8 cellular contexts compared by ENCODE assay signal in genomic region chr6:27809939-27810767, GRCh38.
DNase-seq lines count a peak whose midpoint lies in the region; ATAC-seq, FAIRE-seq and TF ChIP-seq lines count a peak whose summit lies in the region.

No MANE protein-coding gene starts in this region.

- CTCF ChIA-PET in HEK293 (lab: Yijun Ruan, JAX): interaction anchor here (0.6 to 5.0 kb wide), 6 partner anchors 13 to 87 kb away, joined by 3 to 31 read pairs (median 4); a partner anchor contains a TSS
- CTCF ChIA-PET in SK-N-SH (lab: Yijun Ruan, JAX): interaction anchor here (2.0 to 5.2 kb wide), 3 partner anchors 10 to 85 kb away, joined by 6 to 36 read pairs (median 33); a partner anchor contains a TSS

- no peak for FAIRE-seq in pancreas (lab: Jason Lieb, UNC)

- 1% methylated on average over 14 of the region's 51 CpGs for WGBS in SK-N-SH (ENCODE audit: low lambda C conversion rate)
- 8% methylated on average over 51 of the region's 51 CpGs for WGBS in pancreas, 2 donors

- no peaks in the 10 kb centered on the region for H3K9me2 ChIP-seq in SK-N-SH

- H3K9ac ChIP-seq in SK-N-SH: peak overlapping the region; percentile 68

- intact Hi-C loops in pancreas (cut with DNase I): no loop called here

- H3K4me3 ChIP-seq in HEK293 (ENCODE audit: low read depth, low read length): peak overlapping the region; percentile 87
- peak overlapping the region; percentile 69 to 83 for H3K4me3 ChIP-seq in SK-N-SH (ENCODE audit: low read depth in 2 of 2, low read length in 1 of 2)
- H3K4me3 ChIP-seq in cardiac muscle cell: peak overlapping the region; percentile 82
- H3K4me3 ChIP-seq in pancreas: peak overlapping the region; percentile 6 to 39 (median 8)

- H3F3A ChIP-seq in SK-N-SH (replicated peaks; ENCODE audit: insufficient read depth): peaks cover 73% of the 10 kb centered on the region

- no peaks in the 10 kb centered on the region for H3K27me3 ChIP-seq in SK-N-SH (ENCODE audit: insufficient read depth)
- no peaks in the 10 kb centered on the region for H3K27me3 ChIP-seq in cardiac muscle cell
- H3K27me3 ChIP-seq in pancreas: peaks cover 0 to 60% (median 12%) of the 10 kb centered on the region in 4 donors

- H3K4me1 ChIP-seq in HEK293 (ENCODE audit: control insufficient read depth, insufficient read depth, low read length): peaks cover 5% of the 10 kb centered on the region; the same call in 1 of the 2 replicates
- peaks cover 3 to 12% of the 10 kb centered on the region in 2 experiments; a peak in 3 of 4 replicates for H3K4me1 ChIP-seq in SK-N-SH (ENCODE audit: control insufficient read depth in 1 of 2, insufficient read depth in 2 of 2, low read depth in 1 of 2, low read length in 1 of 2)
- H3K4me1 ChIP-seq in cardiac muscle cell (ENCODE audit: low read depth): peaks cover 7% of the 10 kb centered on the region
- peaks cover 0 to 5% (median 0%) of the 10 kb centered on the region in 3 donors for H3K4me1 ChIP-seq in pancreas

- TF ChIP-seq EP300 in SK-N-SH (IDR thresholded peaks at IDR 0.05; ENCODE audit: borderline replicate concordance in 1 of 2, low read depth in 1 of 2, low read length in 1 of 2): peak in 1 of 2 experiments; percentile 61; a peak in 1 of 4 replicates

- TF ChIP-seq CTCF in HEK293 (tag by site-specific recombination; IDR thresholded peaks at IDR 0.05) (peak; percentile 9; the same call in 1 of the 2 replicates), SK-N-SH (IDR thresholded peaks at IDR 0.05) (peak; percentile 31), cardiac muscle cell (IDR thresholded peaks at IDR 0.05; ENCODE audit: low read depth, low read length) (peak; percentile 21), pancreas (IDR thresholded peaks at IDR 0.05) (no peak)

- ATAC-seq in pancreas (peak; percentile 33 to 75 (median 72)), HG03039 (IDR thresholded peaks at IDR 0.05; ENCODE audit: unreplicated experiment) (no peak)

- no peaks in the 10 kb centered on the region for H4K20me1 ChIP-seq in SK-N-SH (ENCODE audit: insufficient read depth)

- H3K9me3 ChIP-seq in HEK293 (ENCODE audit: control insufficient read depth, insufficient read depth, low read depth, low read length) (no peaks in the 10 kb centered on the region), SK-N-SH (no peaks in the 10 kb centered on the region), cardiac muscle cell (ENCODE audit: low read depth) (no peaks in the 10 kb centered on the region), pancreas (no peaks in the 10 kb centered on the region)

- POLR2A ChIA-PET in HEK293 (lab: Yijun Ruan, JAX): interaction anchor here (0.5 to 7.5 kb wide), 33 partner anchors 9 to 1784 kb away, joined by 3 to 220 read pairs (median 4); partner anchors contain the start of gene ZSCAN31
- POLR2A ChIA-PET in SK-N-SH (lab: Yijun Ruan, JAX): interaction anchor here (0.6 to 10.1 kb wide), 35 partner anchors 9 to 1790 kb away, joined by 3 to 218 read pairs (median 4); partner anchors contain the start of gene TRIM27

- H3K4me2 ChIP-seq in SK-N-SH: peak overlapping the region; percentile 74

- peak overlapping the region; percentile 77 for H3K27ac ChIP-seq in HEK293 (ENCODE audit: extremely low read depth, low read depth, low read length)
- peak overlapping the region; percentile 80 to 99 for H3K27ac ChIP-seq in SK-N-SH (ENCODE audit: low read depth in 2 of 2, low read length in 1 of 2)
- H3K27ac ChIP-seq in cardiac muscle cell: peak overlapping the region; percentile 91
- H3K27ac ChIP-seq in pancreas: peak overlapping the region in 3 of 4 donors; percentile 39 to 78 (median 71)

- H2AFZ ChIP-seq in SK-N-SH (ENCODE audit: low read depth): no peak overlapping the region

- no peak for TF ChIP-seq RAD21 in SK-N-SH (IDR thresholded peaks at IDR 0.05; ENCODE audit: low read length)

- H3K36me3 ChIP-seq in HEK293 (ENCODE audit: control insufficient read depth in 2 of 2, insufficient read depth in 1 of 2, low read length in 2 of 2) (no peaks in the 10 kb centered on the region), SK-N-SH (replicated peaks in 1 of 2; ENCODE audit: control insufficient read depth in 1 of 2, insufficient read depth in 2 of 2, low read length in 1 of 2) (no peaks in the 10 kb centered on the region), cardiac muscle cell (no peaks in the 10 kb centered on the region), pancreas (no peaks in the 10 kb centered on the region)

- peaks cover 14% of the 10 kb centered on the region; the same call in 1 of the 2 replicates for H3K79me2 ChIP-seq in SK-N-SH (ENCODE audit: insufficient read depth)

- DNase-seq in GDM1 (lab: John Stamatoyannopoulos, UW) (peak; percentile 94), MV-4-11 (lab: John Stamatoyannopoulos, UW) (peak; percentile 97), SK-N-SH (peak; percentile 74), cardiac muscle cell (ENCODE audit: low read depth in 1 of 2, low spot score in 1 of 2) (peak; percentile 93 to 97), pancreas (peak; percentile 18 to 70 (median 44))
- peak; percentile 35 for DNase-seq in activated naive CD8-positive, alpha-beta T cell treated with anti-CD3 and anti-CD28 coated beads, Interleukin-2, amount 50 U/mL, for 16 hours (ENCODE audit: low read depth, low spot score)

TF ChIP-seq in HEK293, 187 proteins besides CTCF, POLR2A, EP300 and RAD21 (continues in another document):
- TF ChIP-seq ZNF677 (tag by site-specific recombination; IDR thresholded peaks at IDR 0.05) (no peak), ZNF518A (tag by site-specific recombination; conservative IDR thresholded peaks at IDR 0.05; ENCODE audit: low read depth) (no peak), ZFP69B (tag by site-specific recombination; IDR thresholded peaks at IDR 0.05) (no peak)

TF ChIP-seq in SK-N-SH, 30 proteins besides CTCF, POLR2A, EP300 and RAD21 (continues in another document):
- TF ChIP-seq PBX3 (IDR thresholded peaks at IDR 0.05) (peak; percentile 30; the same call in 1 of the 2 replicates), NRF1 (IDR thresholded peaks at IDR 0.05; ENCODE audit: low read depth, low read length) (no peak), USF1 (IDR thresholded peaks at IDR 0.05; ENCODE audit: borderline replicate concordance, low read depth) (no peak), GATA2 (CRISPR knock-in tag; IDR thresholded peaks at IDR 0.05) (no peak), FOSL2 (IDR thresholded peaks at IDR 0.05; ENCODE audit: borderline replicate concordance, low read depth) (no peak), SIN3A (IDR thresholded peaks at IDR 0.05; ENCODE audit: borderline replicate concordance, low read depth, low read length) (peak; percentile 97), ZBTB33 (IDR thresholded peaks at IDR 0.05; ENCODE audit: borderline replicate concordance, low read depth) (peak; percentile 94), RFX5 (IDR thresholded peaks at IDR 0.05; ENCODE audit: low read length) (peak; percentile 75; the same call in 1 of the 2 replicates), TCF12 (IDR thresholded peaks at IDR 0.05) (peak; percentile 23; the same call in 1 of the 2 replicates), RCOR1 (IDR thresholded peaks at IDR 0.05; ENCODE audit: low read length) (peak; percentile 82; the same call in 1 of the 2 replicates), YY1 (IDR thresholded peaks at IDR 0.05; ENCODE audit: low read depth) (no peak), ELF1 (IDR thresholded peaks at IDR 0.05) (0 out of 2 replicates have a peak, but pooled peaks have one; percentile 15), SMC3 (IDR thresholded peaks at IDR 0.05; ENCODE audit: low read depth, low read length) (no peak), IRF3 (IDR thresholded peaks at IDR 0.05; ENCODE audit: low read depth, low read length) (peak; percentile 67), NFIC (IDR thresholded peaks at IDR 0.05; ENCODE audit: borderline replicate concordance) (no peak; the same call in 1 of the 2 replicates), FOXM1 (IDR thresholded peaks at IDR 0.05; ENCODE audit: low read depth) (0 out of 2 replicates have a peak, but pooled peaks have one; percentile 2)

Comparison
In these comparisons a context has a peak if more than half of its experiments do, and no peak if none do; other contexts are left out.
1. DNase-seq: peak in every context shown above with its lines; median percentile 97 in MV-4-11; 95 in cardiac muscle cell; 94 in GDM1; 74 in SK-N-SH; 44 in pancreas; 35 in activated naive CD8-positive, alpha-beta T cell treated with anti-CD3 and anti-CD28 coated beads, Interleukin-2, amount 50 U/mL, for 16 hours.
2. H3K4me3 ChIP-seq: peak in every context shown above with its lines; median percentile 87 in HEK293; 82 in cardiac muscle cell; 76 in SK-N-SH; 8 in pancreas.
3. CTCF ChIP-seq: peak in HEK293 (single experiment), SK-N-SH (single experiment) and cardiac muscle cell (single experiment); none in pancreas (0 of 4).
4. Peak in every context shown above with its lines, with median percentiles within 50 percentile points of each other: H3K27ac ChIP-seq.